10 cellular contexts compared by ENCODE assay signal in genomic region chr3:65924762-65925161, GRCh38.
"Had no signal": no experiment of that assay in that cellular context is flagged by ENCODE, and none has a peak within 500 bp of the region (broad histone marks: within the 10 kb centered on the region; RNA-seq: fewer than 3 reads in every experiment).

No MANE protein-coding gene starts in this region.

- H3K9me3 Mint-ChIP-seq: activated naive CD4-positive, alpha-beta T cell treated with anti-CD3 and anti-CD28 coated beads, Interleukin-2, amount 50 U/mL, for 24 hours; activated T-cell treated with anti-CD3 and anti-CD28 coated beads, Interleukin-2, amount 50 U/mL, for 24 hours had no signal

- ATAC-seq: left ventricle myocardium superior had no signal

- H3K27ac Mint-ChIP-seq: activated naive CD4-positive, alpha-beta T cell treated with anti-CD3 and anti-CD28 coated beads, Interleukin-2, amount 50 U/mL, for 24 hours; activated T-cell treated with anti-CD3 and anti-CD28 coated beads, Interleukin-2, amount 50 U/mL, for 24 hours had no signal

- H3K4me3 Mint-ChIP-seq: activated naive CD4-positive, alpha-beta T cell treated with anti-CD3 and anti-CD28 coated beads, Interleukin-2, amount 50 U/mL, for 24 hours; activated T-cell treated with anti-CD3 and anti-CD28 coated beads, Interleukin-2, amount 50 U/mL, for 24 hours had no signal

- H3K36me3 ChIP-seq: colonic mucosa, heart right ventricle, tibial nerve had no signal

- H3K9me3 ChIP-seq: colonic mucosa, heart right ventricle, tibial nerve had no signal

- DNase-seq: activated CD4-positive, alpha-beta T cell treated with anti-CD3 and anti-CD28 coated beads, Interleukin-2, amount 50 U/mL, for 4 hours; activated CD4-positive, CD25-positive, alpha-beta regulatory T cell treated with anti-CD3 and anti-CD28 coated beads, Interleukin-2, amount 50 U/mL, for 72 hours; activated effector memory CD4-positive, alpha-beta T cell treated with Interleukin-2 at 50 U/mL for 16 hours; activated T-cell treated with anti-CD3 and anti-CD28 coated beads, Interleukin-2, amount 50 U/mL, for 24 hours; colonic mucosa; left ventricle myocardium superior; mesendoderm had no signal

- H3K4me1 ChIP-seq: colonic mucosa, tibial nerve had no signal

- H3K4me3 ChIP-seq: colonic mucosa, heart right ventricle, tibial nerve had no signal

- H3K27ac ChIP-seq: colonic mucosa, tibial nerve had no signal

- H3K4me1 Mint-ChIP-seq: activated naive CD4-positive, alpha-beta T cell treated with anti-CD3 and anti-CD28 coated beads, Interleukin-2, amount 50 U/mL, for 24 hours had no signal

- H3K36me3 Mint-ChIP-seq: activated naive CD4-positive, alpha-beta T cell treated with anti-CD3 and anti-CD28 coated beads, Interleukin-2, amount 50 U/mL, for 24 hours had no signal

- H3K27me3 ChIP-seq: colonic mucosa, heart right ventricle, tibial nerve had no signal
